Comparison of ENCODE assay signal across 1 cellular context in genomic region chr4:102222838-102223237, GRCh38.
TF ChIP-seq lines count a peak whose summit lies in the region.

No MANE protein-coding gene starts in this region.

TF ChIP-seq in HepG2, 621 proteins besides CTCF, POLR2A, EP300 and RAD21 (continued from another document):
- TF ChIP-seq HNF1B (CRISPR knock-in tag; IDR thresholded peaks at IDR 0.05) (no peak), ZNF354B (CRISPR knock-in tag; IDR thresholded peaks at IDR 0.05) (no peak)
